ENCODE assay signal across 18 cellular contexts in the genomic region with DNA sequence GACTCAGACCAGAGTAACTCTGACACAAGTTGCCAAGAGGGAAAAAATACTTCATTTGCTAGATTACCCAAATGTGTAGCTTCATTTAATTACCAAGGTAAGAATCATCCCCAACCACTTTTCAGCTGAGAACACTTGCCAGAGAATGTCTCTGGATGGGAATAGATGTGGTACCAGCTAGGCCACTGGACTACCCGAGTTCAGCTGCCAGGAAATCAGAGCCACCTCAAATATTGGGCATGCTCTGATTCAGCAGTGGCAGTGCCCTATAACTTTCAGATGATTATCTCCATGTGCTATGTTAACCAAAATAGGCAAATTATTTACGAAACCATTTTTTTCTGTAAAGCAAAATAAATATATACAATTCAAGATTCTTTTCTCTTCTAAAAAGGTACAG.
"Had no signal": no experiment of that assay in that cellular context is flagged by ENCODE, and none has a peak within 500 bp of the region (broad histone marks: within the 10 kb centered on the region; RNA-seq: fewer than 3 reads in every experiment).

No MANE protein-coding gene starts in this region.

- H3K27ac Mint-ChIP-seq: endodermal cell had no signal

- H3K4me1 ChIP-seq: ascending aorta had no signal

- H3K27ac ChIP-seq: ascending aorta, heart right ventricle, stomach, thoracic aorta had no signal

- H3K4me3 ChIP-seq: ascending aorta, breast epithelium, gastroesophageal sphincter, heart right ventricle, lung, stomach, thoracic aorta had no signal

- H3K27me3 Mint-ChIP-seq: progenitor cell of endocrine pancreas had no signal

- ATAC-seq: gastroesophageal sphincter, left colon had no signal

- H3K4me3 Mint-ChIP-seq: endodermal cell had no signal

- FAIRE-seq: islet of Langerhans, small intestine had no signal

- H3K4me1 Mint-ChIP-seq: endodermal cell had no signal

- H3K9me3 ChIP-seq: ascending aorta, breast epithelium, gastroesophageal sphincter, heart right ventricle, stomach, thoracic aorta had no signal

- H3K36me3 ChIP-seq: ascending aorta, breast epithelium, gastroesophageal sphincter, stomach, thoracic aorta had no signal

- H3K27me3 ChIP-seq: ascending aorta, breast epithelium, gastroesophageal sphincter, heart right ventricle, stomach had no signal

- DNase-seq: activated CD4-positive, CD25-positive, alpha-beta regulatory T cell treated with anti-CD3 and anti-CD28 coated beads, Interleukin-2, amount 50 U/mL, for 72 hours; dermis blood vessel endothelial cell; endodermal cell; erythroblast; heart right ventricle; left colon; right cardiac atrium; small intestine; stimulated activated CD4-positive, alpha-beta T cell treated with anti-CD3 and anti-CD28 coated beads, Interleukin-4, amount 100 ng/mL, for 24 hours; stomach; T-helper 9 cell had no signal
